29 cellular contexts compared by ENCODE assay signal in genomic region chr7:25382175-25382574, GRCh38.
"Had no signal": no experiment of that assay in that cellular context is flagged by ENCODE, and none has a peak within 500 bp of the region (broad histone marks: within the 10 kb centered on the region; RNA-seq: fewer than 3 reads in every experiment).

No MANE protein-coding gene starts in this region.

- H3K27me3 ChIP-seq: gastroesophageal sphincter, neural progenitor cell, testis, transverse colon had no signal

- H3K9me3 Mint-ChIP-seq: activated naive CD4-positive, alpha-beta T cell treated with anti-CD3 and anti-CD28 coated beads, Interleukin-2, amount 50 U/mL, for 24 hours; activated naive CD8-positive, alpha-beta T cell treated with anti-CD3 and anti-CD28 coated beads, Interleukin-2, amount 50 U/mL, for 24 hours; activated T-cell treated with anti-CD3 and anti-CD28 coated beads, Interleukin-2, amount 50 U/mL, for 24 hours; mesothelial cell of epicardium; naive thymus-derived CD8-positive, alpha-beta T cell; neural progenitor cell; T-helper 1 cell treated with Interleukin-12 subunit alpha and Interleukin-12 subunit beta and Interleukin-4 antibody, amounts not matched to agents 30 μg/mL and 1 μg/mL, for 36 hours had no signal

- ATAC-seq: activated CD4-positive, CD25-positive, alpha-beta regulatory T cell treated with anti-CD3 and anti-CD28 coated beads, Interleukin-2, amount 50 U/mL, for 24 hours; activated naive CD8-positive, alpha-beta T cell treated with anti-CD3 and anti-CD28 coated beads, Interleukin-2, amount 50 U/mL, for 24 hours; gastroesophageal sphincter; left colon; naive thymus-derived CD8-positive, alpha-beta T cell; right cardiac atrium; stimulated activated naive CD8-positive, alpha-beta T cell treated with anti-CD3 and anti-CD28 coated beads, Interleukin-15, Interleukin-2, amounts not matched to agents 100 U/mL and 50 U/mL, for 24 hours had no signal

- H3K4me3 ChIP-seq: coronary artery, dorsolateral prefrontal cortex, gastroesophageal sphincter, neural progenitor cell, testis, transverse colon had no signal

- H3K4me1 ChIP-seq: parathyroid adenoma, testis had no signal

- DNase-seq: activated CD4-positive, alpha-beta T cell treated with anti-CD3 and anti-CD28 coated beads for 48 hours; activated CD4-positive, alpha-beta T cell treated with anti-CD3 and anti-CD28 coated beads, Interleukin-2, amount 50 U/mL, for 48 hours; activated CD8-positive, alpha-beta memory T cell treated with anti-CD3 and anti-CD28 coated beads, Interleukin-2, amount 50 U/mL, for 4 hours; activated gamma-delta T cell treated with Interleukin-2 at 50 U/mL for 16 hours; activated naive CD8-positive, alpha-beta T cell treated with anti-CD3 and anti-CD28 coated beads, Interleukin-2, amount 50 U/mL, for 24 hours; activated T-cell treated with anti-CD3 and anti-CD28 coated beads, Interleukin-2, amount 50 U/mL, for 24 hours; amygdala; cerebellar nuclear complex; dorsolateral prefrontal cortex; effector memory CD4-positive, alpha-beta T cell; hippocampal formation; left colon; naive thymus-derived CD8-positive, alpha-beta T cell; occipital lobe; right cardiac atrium; stimulated activated CD4-positive, alpha-beta T cell treated with anti-CD3 and anti-CD28 coated beads, Interleukin-4, amount 100 ng/mL, for 1 hour; stimulated activated naive CD8-positive, alpha-beta T cell treated with anti-CD3 and anti-CD28 coated beads, Interleukin-15, Interleukin-2, amounts not matched to agents 100 U/mL and 50 U/mL, for 24 hours; T-helper 9 cell; testis; transverse colon; WERI-Rb-1 had no signal

- H3K4me1 Mint-ChIP-seq: activated naive CD4-positive, alpha-beta T cell treated with anti-CD3 and anti-CD28 coated beads, Interleukin-2, amount 50 U/mL, for 24 hours; activated naive CD8-positive, alpha-beta T cell treated with anti-CD3 and anti-CD28 coated beads, Interleukin-2, amount 50 U/mL, for 24 hours; naive thymus-derived CD8-positive, alpha-beta T cell had no signal

- H3K9me3 ChIP-seq: gastroesophageal sphincter, testis, transverse colon had no signal

- H3K36me3 ChIP-seq: gastroesophageal sphincter, neural progenitor cell, transverse colon, WERI-Rb-1 had no signal

- H3K27ac Mint-ChIP-seq: activated naive CD8-positive, alpha-beta T cell treated with anti-CD3 and anti-CD28 coated beads, Interleukin-2, amount 50 U/mL, for 24 hours; activated T-cell treated with anti-CD3 and anti-CD28 coated beads, Interleukin-2, amount 50 U/mL, for 24 hours; mesothelial cell of epicardium; naive thymus-derived CD8-positive, alpha-beta T cell; neural progenitor cell; T-helper 1 cell treated with Interleukin-12 subunit alpha and Interleukin-12 subunit beta and Interleukin-4 antibody, amounts not matched to agents 30 μg/mL and 1 μg/mL, for 36 hours had no signal

- H3K4me3 Mint-ChIP-seq: activated naive CD4-positive, alpha-beta T cell treated with anti-CD3 and anti-CD28 coated beads, Interleukin-2, amount 50 U/mL, for 24 hours; activated naive CD8-positive, alpha-beta T cell treated with anti-CD3 and anti-CD28 coated beads, Interleukin-2, amount 50 U/mL, for 24 hours; activated T-cell treated with anti-CD3 and anti-CD28 coated beads, Interleukin-2, amount 50 U/mL, for 24 hours; mesothelial cell of epicardium; naive thymus-derived CD8-positive, alpha-beta T cell; neural progenitor cell; T-helper 1 cell treated with Interleukin-12 subunit alpha and Interleukin-12 subunit beta and Interleukin-4 antibody, amounts not matched to agents 30 μg/mL and 1 μg/mL, for 36 hours had no signal

- H3K36me3 Mint-ChIP-seq: activated naive CD4-positive, alpha-beta T cell treated with anti-CD3 and anti-CD28 coated beads, Interleukin-2, amount 50 U/mL, for 24 hours; mesothelial cell of epicardium; naive thymus-derived CD8-positive, alpha-beta T cell; neural progenitor cell had no signal

- H3K27me3 Mint-ChIP-seq: activated naive CD4-positive, alpha-beta T cell treated with anti-CD3 and anti-CD28 coated beads, Interleukin-2, amount 50 U/mL, for 24 hours had no signal

- H3K27ac ChIP-seq: coronary artery, dorsolateral prefrontal cortex, gastroesophageal sphincter, neural progenitor cell, parathyroid adenoma, testis, transverse colon, WERI-Rb-1 had no signal
